9 cellular contexts compared by ENCODE assay signal in the genomic region with DNA sequence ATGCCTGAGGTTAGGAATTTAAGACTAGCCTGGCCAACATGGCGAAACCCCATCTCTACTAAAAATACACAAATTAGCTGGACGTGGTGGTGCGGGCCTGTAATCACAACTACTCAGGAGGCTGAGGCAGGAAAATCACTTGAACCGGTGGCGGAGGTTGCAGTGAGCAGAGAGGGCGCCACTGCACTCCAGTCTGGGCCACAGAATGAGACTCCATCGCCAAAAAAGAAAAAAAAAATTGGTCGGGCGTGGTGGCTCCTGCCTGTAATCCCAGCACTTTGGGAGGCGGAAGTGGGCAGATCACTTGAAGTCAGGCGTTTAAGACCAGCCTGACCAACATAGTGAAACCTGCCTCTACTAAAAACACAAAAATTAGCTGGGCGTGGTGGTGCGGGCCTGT. TPM values are rescaled to one million over a fixed set of nuclear protein-coding genes. Genes with fewer than 3 reads are reported as not detected.
A peak's percentile ranks its signal among the peaks of the same experiment; 100 is the strongest.
DNase-seq lines count a peak whose midpoint lies in the region; ATAC-seq, FAIRE-seq and TF ChIP-seq lines count a peak whose summit lies in the region.
"Not testable (repeated sequence)": the region's sequence is repeated elsewhere in the genome, so short reads cannot be mapped to it uniquely, and the experiment has no call there.
"Had no signal": no experiment of that assay in that cellular context is flagged by ENCODE, and none has a peak within 500 bp of the region (broad histone marks: within the 10 kb centered on the region; RNA-seq: fewer than 3 reads in every experiment).

No MANE protein-coding gene starts in this region.

- CTCF ChIA-PET in HEK293T (lab: Yijun Ruan, JAX); HepG2 (lab: Yijun Ruan, JAX; ENCODE audit: low intra/inter-chr PET ratio, low total read pairs): not testable (repeated sequence)
- CTCF ChIA-PET in activated CD4-positive, alpha-beta T cell treated with anti-CD3 and anti-CD28 coated beads for 36 hours (lab: Charles Lee), result interaction anchor here (0.7 to 1.7 kb wide), 2 partner anchors 168 to 169 kb away, joined by 3 to 7 read pairs; no protein-coding TSS in a partner anchor
- CTCF ChIA-PET in H1 (lab: Charles Lee; ENCODE audit: partially characterized antibody), result interaction anchor here (0.6 to 3.6 kb wide), 10 partner anchors 18 to 208 kb away, joined by 3 to 20 read pairs (median 3); a partner anchor contains a TSS

- not testable (repeated sequence) for ATAC-seq in activated CD4-positive, alpha-beta T cell treated with anti-CD3 and anti-CD28 coated beads for 36 hours; HepG2

- H3K9me3 Mint-ChIP-seq in activated CD4-positive, alpha-beta T cell treated with anti-CD3 and anti-CD28 coated beads for 36 hours (ENCODE audit: low read depth), result not testable (repeated sequence)

- not testable (repeated sequence) for TF ChIP-seq POLR2A in NB4 (IDR thresholded peaks at IDR 0.05; ENCODE audit: extremely low read depth, insufficient read length); H1 (IDR thresholded peaks at IDR 0.05; ENCODE audit: control extremely low read depth in 1 of 2, low read depth in 2 of 2, low read length in 2 of 2); HepG2 (IDR thresholded peaks at IDR 0.05; ENCODE audit: insufficient read depth in 1 of 2, low read depth in 2 of 2, low read length in 2 of 2)

- H4K8ac ChIP-seq in H1 (ENCODE audit: extremely low read depth, insufficient read depth, low read length), result not testable (repeated sequence)

- H3K9ac ChIP-seq in H1 (replicated peaks in 1 of 4; ENCODE audit: extremely low read depth in 1 of 4, low read depth in 3 of 4, low read length in 3 of 4); HepG2 (ENCODE audit: insufficient read depth, low read depth, low read length): not testable (repeated sequence)

- H2BK12ac ChIP-seq in H1 (ENCODE audit: low read depth, low read length), result not testable (repeated sequence)

- H3K4me1 ChIP-seq in H1 (replicated peaks in 1 of 4; ENCODE audit: control insufficient read depth in 3 of 4, insufficient read depth in 4 of 4, low read length in 3 of 4), result not testable (repeated sequence)
- peaks cover 26% of the 10 kb centered on the region for H3K4me1 ChIP-seq in HepG2 (ENCODE audit: insufficient read depth, low read length)

- TF ChIP-seq CTCF in NB4 (IDR thresholded peaks at IDR 0.05; ENCODE audit: low read depth, low read length) (peak; percentile 48), H1 (IDR thresholded peaks at IDR 0.05; ENCODE audit: control extremely low read depth in 1 of 3, insufficient read depth in 1 of 3, low read depth in 1 of 3, low read length in 3 of 3) (peak; percentile 13 to 34 (median 19); a peak in 3 of 4 replicates), HepG2 (CRISPR knock-in tag; IDR thresholded peaks at IDR 0.05) (0 out of 2 replicates have a peak, but pooled peaks have one; percentile 13)

- not testable (repeated sequence) for H4K91ac ChIP-seq in H1 (replicated peaks; ENCODE audit: insufficient read length, low read length)

- not testable (repeated sequence) for H3K36me3 Mint-ChIP-seq in activated CD4-positive, alpha-beta T cell treated with anti-CD3 and anti-CD28 coated beads for 36 hours (ENCODE audit: low read depth)

- not testable (repeated sequence) for H3K9me3 ChIP-seq in H1 (ENCODE audit: insufficient read depth in 2 of 2, low read depth in 1 of 2, low read length in 1 of 2); HepG2 (ENCODE audit: low read length)

- intact Hi-C loops in activated CD4-positive, alpha-beta T cell treated with anti-CD3 and anti-CD28 coated beads for 36 hours (cut with DNase I, micrococcal nuclease), result loop anchor here in 1 of 2 experiments (5.0 kb wide), 3 partner anchors 37 to 167 kb away; a partner anchor contains a TSS
- intact Hi-C loops in HepG2 (cut with micrococcal nuclease; ENCODE audit: unreplicated experiment), result loop anchor here (5.0 kb wide), 1 partner anchor 37 kb away; no protein-coding TSS in a partner anchor

- not testable (repeated sequence) for H3K79me2 ChIP-seq in H1 (ENCODE audit: control insufficient read depth in 1 of 2, insufficient read depth in 2 of 2, low read length in 2 of 2); HepG2 (ENCODE audit: insufficient read depth, low read length)

- H2BK15ac ChIP-seq in H1 (ENCODE audit: low read length), result not testable (repeated sequence)

- peak; percentile 62 for DNase-seq in ELF-1 (ENCODE audit: low read depth, low spot score)
- not testable (repeated sequence) for DNase-seq in HEK293T (ENCODE audit: extremely low spot score); H1 (ENCODE audit: low read depth in 1 of 2, low spot score in 2 of 2); HepG2 (ENCODE audit: low spot score)
- DNase-seq in NB4 (ENCODE audit: low read depth), result peak; percentile 53
- DNase-seq in activated CD4-positive, alpha-beta T cell treated with anti-CD3 and anti-CD28 coated beads for 36 hours, result peak; percentile 20

- not testable (repeated sequence) for H2BK20ac ChIP-seq in H1 (ENCODE audit: low read length)

- not testable (repeated sequence) for TF ChIP-seq EP300 in H1 (IDR thresholded peaks at IDR 0.05; ENCODE audit: borderline replicate concordance in 1 of 2, low read depth in 2 of 2, low read length in 2 of 2); HepG2 (IDR thresholded peaks at IDR 0.05; ENCODE audit: low read depth in 2 of 2, low read length in 2 of 2); HepG2 (CRISPR knock-in tag; IDR thresholded peaks at IDR 0.05; ENCODE audit: borderline replicate concordance)

- not testable (repeated sequence) for H3K23ac ChIP-seq in H1 (ENCODE audit: insufficient read length)

- H3K4ac ChIP-seq in H1 (replicated peaks; ENCODE audit: insufficient read length, low read depth, low read length), result not testable (repeated sequence)

- H3K27ac ChIP-seq in H1 (ENCODE audit: low read depth, low read length); HepG2 (ENCODE audit: extremely low read length, insufficient read depth, low read length): not testable (repeated sequence)

- H3K27me3 ChIP-seq in H1 (replicated peaks in 1 of 4; ENCODE audit: control insufficient read depth in 3 of 4, extremely low read depth in 1 of 4, insufficient read depth in 3 of 4, low read length in 3 of 4); HepG2 (ENCODE audit: control insufficient read depth in 1 of 2, insufficient read depth in 2 of 2, low read length in 2 of 2): not testable (repeated sequence)

- POLR2A ChIA-PET in HEK293T (lab: Yijun Ruan, JAX), result interaction anchor here (1.4 kb wide), 1 partner anchor 21 kb away, joined by 4 read pairs; a partner anchor contains a TSS
- POLR2A ChIA-PET in activated CD4-positive, alpha-beta T cell treated with anti-CD3 and anti-CD28 coated beads for 36 hours (lab: Charles Lee), result interaction anchor here (0.6 to 0.7 kb wide), 2 partner anchors 76 to 1926 kb away, joined by 5 to 8 read pairs; no protein-coding TSS in a partner anchor
- POLR2A ChIA-PET in H1 (lab: Charles Lee; ENCODE audit: partially characterized antibody), result interaction anchor here (0.6 to 2.3 kb wide), 6 partner anchors 12 to 172 kb away, joined by 3 to 8 read pairs (median 4); a partner anchor contains a TSS
- POLR2A ChIA-PET in HepG2 (lab: Yijun Ruan, JAX), result interaction anchor here (1.4 kb wide), 1 partner anchor 21 kb away, joined by 3 read pairs; a partner anchor contains a TSS

- H3K14ac ChIP-seq in H1 (ENCODE audit: insufficient read length), result not testable (repeated sequence)

- 88% methylated on average over 13 of the region's 13 CpGs; no CpG with 5 or more reads in 1 of the 2 experiments for WGBS in H1 (ENCODE audit: extremely low coverage in 1 of 2, insufficient coverage in 1 of 2, insufficient read length in 1 of 2, insufficient replicate concordance in 2 of 2, low coverage in 1 of 2, low lambda C conversion rate in 2 of 2, missing lambda C conversion rate in 1 of 2), 2 experiments
- WGBS in HepG2 (ENCODE audit: low lambda C conversion rate), result 72% methylated on average over 13 of the region's 13 CpGs

- not testable (repeated sequence) for H3K23me2 ChIP-seq in H1 (ENCODE audit: low read depth, low read length)

- H2BK120ac ChIP-seq in H1 (replicated peaks; ENCODE audit: low read depth, low read length), result not testable (repeated sequence)

- not testable (repeated sequence) for H3K56ac ChIP-seq in H1 (replicated peaks; ENCODE audit: insufficient read length, low read depth, low read length)

- H2AFZ ChIP-seq in H1 (ENCODE audit: low read length); HepG2 (ENCODE audit: low read length): not testable (repeated sequence)

- H3K36me3 ChIP-seq in H1 (ENCODE audit: control insufficient read depth in 2 of 4, insufficient read depth in 4 of 4, low read length in 3 of 4); HepG2 (replicated peaks in 1 of 2; ENCODE audit: control insufficient read depth in 1 of 2, insufficient read depth in 2 of 2, low read length in 2 of 2): not testable (repeated sequence)

- not testable (repeated sequence) for H3K4me2 ChIP-seq in H1 (ENCODE audit: insufficient read depth in 1 of 2, low read depth in 2 of 2, low read length in 2 of 2); HepG2 (ENCODE audit: low read depth, low read length)

- H3K4me1 Mint-ChIP-seq in activated CD4-positive, alpha-beta T cell treated with anti-CD3 and anti-CD28 coated beads for 36 hours, result not testable (repeated sequence)

- not testable (repeated sequence) for H3K4me3 ChIP-seq in NB4 (ENCODE audit: low read depth, low read length); H1 (ENCODE audit: extremely low read depth in 1 of 4, insufficient read depth in 2 of 4, low read depth in 3 of 4, low read length in 4 of 4); HepG2 (replicated peaks in 1 of 3; ENCODE audit: insufficient read depth in 1 of 3, low read depth in 2 of 3, low read length in 3 of 3)

- H3K27me3 Mint-ChIP-seq in activated CD4-positive, alpha-beta T cell treated with anti-CD3 and anti-CD28 coated beads for 36 hours, result not testable (repeated sequence)

- not testable (repeated sequence) for H2BK5ac ChIP-seq in H1 (ENCODE audit: low read depth, low read length)

- not testable (repeated sequence) for BruUV-seq in HepG2 (replicated peaks; lab: Mats Ljungman, UMichigan)

- not testable (repeated sequence) for H4K5ac ChIP-seq in H1 (ENCODE audit: insufficient read length, low read depth, low read length)

- H2AK5ac ChIP-seq in H1 (ENCODE audit: low read depth, low read length), result not testable (repeated sequence)

- not testable (repeated sequence) for H3K18ac ChIP-seq in H1 (ENCODE audit: extremely low read depth, low read length)

- not testable (repeated sequence) for H3K79me1 ChIP-seq in H1 (ENCODE audit: low read depth, low read length)

- H3K27ac Mint-ChIP-seq in activated CD4-positive, alpha-beta T cell treated with anti-CD3 and anti-CD28 coated beads for 36 hours, result not testable (repeated sequence)

- H3K4me3 Mint-ChIP-seq in activated CD4-positive, alpha-beta T cell treated with anti-CD3 and anti-CD28 coated beads for 36 hours, result not testable (repeated sequence)

- not testable (repeated sequence) for FAIRE-seq in H1 (lab: Jason Lieb, UNC); HepG2 (lab: Jason Lieb, UNC)

- in situ Hi-C loops in HepG2 (cut with HindIII; ENCODE audit: extremely low pct_ligation_motif_present, low pct_unique_long_range_greater_than_20kb), result loop anchor here (5.0 kb wide), 1 partner anchor 42 kb away; no protein-coding TSS in a partner anchor

- not testable (repeated sequence) for H4K20me1 ChIP-seq in H1 (replicated peaks in 1 of 2; ENCODE audit: control insufficient read depth in 1 of 2, insufficient read depth in 2 of 2, low read length in 2 of 2); HepG2 (ENCODE audit: insufficient read depth, low read length)

- TF ChIP-seq RAD21 in H1 (IDR thresholded peaks at IDR 0.05 in 1 of 2, conservative IDR thresholded peaks at IDR 0.05 in 1 of 2; ENCODE audit: low read depth in 2 of 2, low read length in 2 of 2), result peak in 1 of 2 experiments; percentile 9; a peak in 2 of 4 replicates
- TF ChIP-seq RAD21 in HepG2 (CRISPR knock-in tag; IDR thresholded peaks at IDR 0.05), result not testable (repeated sequence)

RNA-seq across cellular contexts. Expression of a gene that starts 2.4 kb away (rescaled TPM):
- total RNA-seq in activated CD4-positive, alpha-beta T cell treated with anti-CD3 and anti-CD28 coated beads for 36 hours, result 10 to 100 TPM in 1 of 2 experiments, 1 to 10 TPM in 1; 9.1 to 10.1 TPM
- total RNA-seq in H1 (2021; fragmentation: NEBNext Ultra II Directional; extraction: Animal tissue kit (Norgen Biotek cat#: 25700)), result 18.5 and 19.7 TPM in 2 replicates
- polyA plus RNA-seq in H1 (2011; rRNA removed) (46.2 and 49.2 TPM in 2 replicates), HepG2 (2011; rRNA removed) (13.0 and 17.0 TPM in 2 replicates)
- 29.6 TPM for polyA plus RNA-seq in H1 (2011; cell fraction: cytosol; rRNA removed)
- 45.3 TPM for polyA plus RNA-seq in H1 (2011; cell fraction: nucleus; rRNA removed)
- polyA plus RNA-seq in H1 (2012, experiment 1 of 2), result 15.8 to 27.5 TPM (median 23.1 TPM) in 4 replicates
- polyA plus RNA-seq in H1 (2012, experiment 2 of 2), result 24.2 TPM
- 20.2 TPM for polyA plus RNA-seq in H1 (2013, experiment 1 of 2)
- 22.7 TPM for polyA plus RNA-seq in H1 (2013, experiment 2 of 2)
- polyA minus RNA-seq in H1 (2011; rRNA and poly(A)+ RNA removed), result 9.8 and 10.3 TPM in 2 replicates
- polyA minus RNA-seq in H1 (2011; cell fraction: cytosol; rRNA and poly(A)+ RNA removed), result 17.5 TPM
- polyA minus RNA-seq in H1 (2011; cell fraction: nucleus; rRNA and poly(A)+ RNA removed), result 11.9 TPM
- total RNA-seq in HepG2 (2016; rRNA removed; fragmentation: Illumina TruSeq; extraction: Trizol), result 10.6 and 12.7 TPM in 2 replicates
- 59.6 and 64.1 TPM in 2 replicates for total RNA-seq in HepG2 (2016; cell fraction: cytosol; rRNA removed; fragmentation: Illumina TruSeq; extraction: Trizol; ENCODE audit: low read depth)
- total RNA-seq in HepG2 (2016; cell fraction: insoluble cytoplasmic fraction; rRNA removed; fragmentation: Illumina TruSeq; extraction: Trizol), result 8.2 and 12.9 TPM in 2 replicates
- 65.2 and 66.6 TPM in 2 replicates for total RNA-seq in HepG2 (2016; cell fraction: membrane; rRNA removed; fragmentation: Illumina TruSeq; extraction: Trizol)
- total RNA-seq in HepG2 (2016; cell fraction: nucleus; rRNA removed; fragmentation: Illumina TruSeq; extraction: Trizol), result 3.6 and 5.3 TPM in 2 replicates
- 21.1 and 28.3 TPM in 2 replicates for polyA plus RNA-seq in HepG2 (2011; cell fraction: cytosol; rRNA removed)
- 15.0 and 19.7 TPM in 2 replicates for polyA plus RNA-seq in HepG2 (2011; cell fraction: nucleus; rRNA removed)
- polyA plus RNA-seq in HepG2 (2012), result 6.7 and 12.0 TPM in 2 replicates
- 74.4 and 75.7 TPM in 2 replicates for polyA plus RNA-seq in HepG2 (2016; cell fraction: cytosol; fragmentation: Illumina TruSeq; extraction: Trizol; ENCODE audit: low read depth)
- 8.3 and 8.9 TPM in 2 replicates for polyA plus RNA-seq in HepG2 (2016; cell fraction: insoluble cytoplasmic fraction; fragmentation: Illumina TruSeq; extraction: Trizol; ENCODE audit: low read depth)
- polyA plus RNA-seq in HepG2 (2016; cell fraction: membrane; fragmentation: Illumina TruSeq; extraction: Trizol; ENCODE audit: low read depth), result 56.5 and 63.1 TPM in 2 replicates
- polyA plus RNA-seq in HepG2 (2016; cell fraction: nucleus; fragmentation: Illumina TruSeq; extraction: Trizol; ENCODE audit: insufficient read depth, low read depth), result 8.7 and 13.2 TPM in 2 replicates
- polyA minus RNA-seq in HepG2 (2011; rRNA and poly(A)+ RNA removed; ENCODE audit: low replicate concordance), result 5.3 and 38.3 TPM in 2 replicates
- 11.2 and 13.2 TPM in 2 replicates for polyA minus RNA-seq in HepG2 (2011; cell fraction: cytosol; rRNA and poly(A)+ RNA removed)
- 2.3 and 8.2 TPM in 2 replicates for polyA minus RNA-seq in HepG2 (2011; cell fraction: nucleus; rRNA and poly(A)+ RNA removed)

RNA-seq across cellular contexts. Expression of a gene that starts 20.6 kb away (rescaled TPM):
- total RNA-seq in activated CD4-positive, alpha-beta T cell treated with anti-CD3 and anti-CD28 coated beads for 36 hours, result 10 to 100 TPM; 74.3 to 93.4 TPM
- total RNA-seq in H1 (2021; fragmentation: NEBNext Ultra II Directional; extraction: Animal tissue kit (Norgen Biotek cat#: 25700)), result 85.8 and 90.2 TPM in 2 replicates
- 50.2 and 87.6 TPM in 2 replicates for polyA plus RNA-seq in H1 (2011; rRNA removed)
- polyA plus RNA-seq in H1 (2011; cell fraction: cytosol; rRNA removed), result 66.3 TPM
- polyA plus RNA-seq in H1 (2011; cell fraction: nucleus; rRNA removed), result 142 TPM
- 99.9 to 136 TPM (median 123 TPM) in 4 replicates for polyA plus RNA-seq in H1 (2012, experiment 1 of 2)
- 83.6 TPM for polyA plus RNA-seq in H1 (2012, experiment 2 of 2)
- 70.9 TPM for polyA plus RNA-seq in H1 (2013, experiment 1 of 2)
- polyA plus RNA-seq in H1 (2013, experiment 2 of 2), result 71.1 TPM
- 34.8 and 71.2 TPM in 2 replicates for polyA minus RNA-seq in H1 (2011; rRNA and poly(A)+ RNA removed)
- polyA minus RNA-seq in H1 (2011; cell fraction: cytosol; rRNA and poly(A)+ RNA removed), result 68.0 TPM
- polyA minus RNA-seq in H1 (2011; cell fraction: nucleus; rRNA and poly(A)+ RNA removed), result 56.6 TPM
- total RNA-seq in HepG2 (2016; rRNA removed; fragmentation: Illumina TruSeq; extraction: Trizol), result 6.0 and 11.5 TPM in 2 replicates
- total RNA-seq in HepG2 (2016; cell fraction: cytosol; rRNA removed; fragmentation: Illumina TruSeq; extraction: Trizol; ENCODE audit: low read depth), result 3.2 and 5.3 TPM in 2 replicates
- total RNA-seq in HepG2 (2016; cell fraction: insoluble cytoplasmic fraction; rRNA removed; fragmentation: Illumina TruSeq; extraction: Trizol), result 5.3 and 9.6 TPM in 2 replicates
- total RNA-seq in HepG2 (2016; cell fraction: membrane; rRNA removed; fragmentation: Illumina TruSeq; extraction: Trizol), result 5.5 and 8.1 TPM in 2 replicates
- 10.6 and 12.6 TPM in 2 replicates for total RNA-seq in HepG2 (2016; cell fraction: nucleus; rRNA removed; fragmentation: Illumina TruSeq; extraction: Trizol)
- polyA plus RNA-seq in HepG2 (2011; rRNA removed), result 28.4 and 39.6 TPM in 2 replicates
- polyA plus RNA-seq in HepG2 (2011; cell fraction: cytosol; rRNA removed), result 25.6 and 37.5 TPM in 2 replicates
- polyA plus RNA-seq in HepG2 (2011; cell fraction: nucleus; rRNA removed), result 145 and 155 TPM in 2 replicates
- polyA plus RNA-seq in HepG2 (2012), result 60.0 and 70.4 TPM in 2 replicates
- 12.4 and 13.3 TPM in 2 replicates for polyA plus RNA-seq in HepG2 (2016; cell fraction: cytosol; fragmentation: Illumina TruSeq; extraction: Trizol; ENCODE audit: low read depth)
- polyA plus RNA-seq in HepG2 (2016; cell fraction: insoluble cytoplasmic fraction; fragmentation: Illumina TruSeq; extraction: Trizol; ENCODE audit: low read depth), result 42.9 and 48.7 TPM in 2 replicates
- polyA plus RNA-seq in HepG2 (2016; cell fraction: membrane; fragmentation: Illumina TruSeq; extraction: Trizol; ENCODE audit: low read depth), result 18.3 and 20.3 TPM in 2 replicates
- polyA plus RNA-seq in HepG2 (2016; cell fraction: nucleus; fragmentation: Illumina TruSeq; extraction: Trizol; ENCODE audit: insufficient read depth, low read depth), result 54.5 and 58.9 TPM in 2 replicates
- polyA minus RNA-seq in HepG2 (2011; rRNA and poly(A)+ RNA removed; ENCODE audit: low replicate concordance), result 12.0 and 69.0 TPM in 2 replicates
- polyA minus RNA-seq in HepG2 (2011; cell fraction: cytosol; rRNA and poly(A)+ RNA removed), result 33.6 and 48.7 TPM in 2 replicates
- polyA minus RNA-seq in HepG2 (2011; cell fraction: nucleus; rRNA and poly(A)+ RNA removed), result 27.7 and 30.1 TPM in 2 replicates

RNA-seq across cellular contexts. Expression of a gene that starts 34.1 kb away (rescaled TPM):
- total RNA-seq in activated CD4-positive, alpha-beta T cell treated with anti-CD3 and anti-CD28 coated beads for 36 hours, result 100 to 1,000 TPM; 250 to 304 TPM
- 448 and 474 TPM in 2 replicates for total RNA-seq in H1 (2021; fragmentation: NEBNext Ultra II Directional; extraction: Animal tissue kit (Norgen Biotek cat#: 25700))
- polyA plus RNA-seq in H1 (2011; rRNA removed) (375 and 545 TPM in 2 replicates), HepG2 (2011; rRNA removed) (53.7 and 56.7 TPM in 2 replicates)
- 450 TPM for polyA plus RNA-seq in H1 (2011; cell fraction: cytosol; rRNA removed)
- 336 TPM for polyA plus RNA-seq in H1 (2011; cell fraction: nucleus; rRNA removed)
- 448 to 587 TPM (median 510 TPM) in 4 replicates for polyA plus RNA-seq in H1 (2012, experiment 1 of 2)
- 158 TPM for polyA plus RNA-seq in H1 (2012, experiment 2 of 2)
- 203 TPM for polyA plus RNA-seq in H1 (2013, experiment 1 of 2)
- 197 TPM for polyA plus RNA-seq in H1 (2013, experiment 2 of 2)
- polyA minus RNA-seq in H1 (2011; rRNA and poly(A)+ RNA removed), result 127 and 140 TPM in 2 replicates
- polyA minus RNA-seq in H1 (2011; cell fraction: cytosol; rRNA and poly(A)+ RNA removed), result 226 TPM
- 170 TPM for polyA minus RNA-seq in H1 (2011; cell fraction: nucleus; rRNA and poly(A)+ RNA removed)
- 102 and 144 TPM in 2 replicates for total RNA-seq in HepG2 (2016; rRNA removed; fragmentation: Illumina TruSeq; extraction: Trizol)
- 28.1 and 31.3 TPM in 2 replicates for total RNA-seq in HepG2 (2016; cell fraction: cytosol; rRNA removed; fragmentation: Illumina TruSeq; extraction: Trizol; ENCODE audit: low read depth)
- total RNA-seq in HepG2 (2016; cell fraction: insoluble cytoplasmic fraction; rRNA removed; fragmentation: Illumina TruSeq; extraction: Trizol), result 105 and 130 TPM in 2 replicates
- total RNA-seq in HepG2 (2016; cell fraction: membrane; rRNA removed; fragmentation: Illumina TruSeq; extraction: Trizol), result 29.6 and 34.4 TPM in 2 replicates
- total RNA-seq in HepG2 (2016; cell fraction: nucleus; rRNA removed; fragmentation: Illumina TruSeq; extraction: Trizol), result 79.0 and 100 TPM in 2 replicates
- 57.0 and 126 TPM in 2 replicates for polyA plus RNA-seq in HepG2 (2011; cell fraction: cytosol; rRNA removed)
- polyA plus RNA-seq in HepG2 (2011; cell fraction: nucleus; rRNA removed), result 114 and 125 TPM in 2 replicates
- polyA plus RNA-seq in HepG2 (2012), result 107 and 138 TPM in 2 replicates
- polyA plus RNA-seq in HepG2 (2016; cell fraction: cytosol; fragmentation: Illumina TruSeq; extraction: Trizol; ENCODE audit: low read depth), result 12.0 and 13.3 TPM in 2 replicates
- 244 and 309 TPM in 2 replicates for polyA plus RNA-seq in HepG2 (2016; cell fraction: insoluble cytoplasmic fraction; fragmentation: Illumina TruSeq; extraction: Trizol; ENCODE audit: low read depth)
- polyA plus RNA-seq in HepG2 (2016; cell fraction: membrane; fragmentation: Illumina TruSeq; extraction: Trizol; ENCODE audit: low read depth), result 17.6 and 27.0 TPM in 2 replicates
- 181 and 202 TPM in 2 replicates for polyA plus RNA-seq in HepG2 (2016; cell fraction: nucleus; fragmentation: Illumina TruSeq; extraction: Trizol; ENCODE audit: insufficient read depth, low read depth)
- polyA minus RNA-seq in HepG2 (2011; rRNA and poly(A)+ RNA removed; ENCODE audit: low replicate concordance), result 64.5 and 120 TPM in 2 replicates
- 53.3 and 60.8 TPM in 2 replicates for polyA minus RNA-seq in HepG2 (2011; cell fraction: cytosol; rRNA and poly(A)+ RNA removed)
- 85.2 and 90.0 TPM in 2 replicates for polyA minus RNA-seq in HepG2 (2011; cell fraction: nucleus; rRNA and poly(A)+ RNA removed)

RNA-seq across cellular contexts. Expression of a gene that starts 46.8 kb away (rescaled TPM):
- 1 to 10 TPM; 7.4 to 7.9 TPM for total RNA-seq in activated CD4-positive, alpha-beta T cell treated with anti-CD3 and anti-CD28 coated beads for 36 hours
- 1.8 and 2.3 TPM in 2 replicates for total RNA-seq in H1 (2021; fragmentation: NEBNext Ultra II Directional; extraction: Animal tissue kit (Norgen Biotek cat#: 25700))
- polyA plus RNA-seq in H1 (2011; rRNA removed) (5.1 and 6.5 TPM in 2 replicates), HepG2 (2011; rRNA removed) (21.7 and 39.9 TPM in 2 replicates)
- polyA plus RNA-seq in H1 (2011; cell fraction: cytosol; rRNA removed), result 3.7 TPM
- polyA plus RNA-seq in H1 (2011; cell fraction: nucleus; rRNA removed), result 6.2 TPM
- 2.0 to 4.6 TPM (median 3.8 TPM) in 4 replicates for polyA plus RNA-seq in H1 (2012, experiment 1 of 2)
- polyA plus RNA-seq in H1 (2012, experiment 2 of 2), result 3.5 TPM
- polyA plus RNA-seq in H1 (2013, experiment 1 of 2), result 2.8 TPM
- 2.3 TPM for polyA plus RNA-seq in H1 (2013, experiment 2 of 2)
- polyA minus RNA-seq in H1 (2011; rRNA and poly(A)+ RNA removed), result 0.69 and 1.4 TPM in 2 replicates
- 1.5 TPM for polyA minus RNA-seq in H1 (2011; cell fraction: cytosol; rRNA and poly(A)+ RNA removed)
- 6.7 TPM for polyA minus RNA-seq in H1 (2011; cell fraction: nucleus; rRNA and poly(A)+ RNA removed)
- 0.20 and 0.80 TPM in 2 replicates for total RNA-seq in HepG2 (2016; rRNA removed; fragmentation: Illumina TruSeq; extraction: Trizol)
- 0.10 and 0.35 TPM in 2 replicates for total RNA-seq in HepG2 (2016; cell fraction: cytosol; rRNA removed; fragmentation: Illumina TruSeq; extraction: Trizol; ENCODE audit: low read depth)
- total RNA-seq in HepG2 (2016; cell fraction: insoluble cytoplasmic fraction; rRNA removed; fragmentation: Illumina TruSeq; extraction: Trizol), result 0.27 and 0.80 TPM in 2 replicates
- 0.48 and 0.71 TPM in 2 replicates for total RNA-seq in HepG2 (2016; cell fraction: membrane; rRNA removed; fragmentation: Illumina TruSeq; extraction: Trizol)
- total RNA-seq in HepG2 (2016; cell fraction: nucleus; rRNA removed; fragmentation: Illumina TruSeq; extraction: Trizol), result 0.78 and 1.6 TPM in 2 replicates
- 24.1 and 25.1 TPM in 2 replicates for polyA plus RNA-seq in HepG2 (2011; cell fraction: cytosol; rRNA removed)
- 62.7 and 74.1 TPM in 2 replicates for polyA plus RNA-seq in HepG2 (2011; cell fraction: nucleus; rRNA removed)
- polyA plus RNA-seq in HepG2 (2012), result 15.1 and 16.8 TPM in 2 replicates
- 0.22 and 0.23 TPM in 2 replicates for polyA plus RNA-seq in HepG2 (2016; cell fraction: cytosol; fragmentation: Illumina TruSeq; extraction: Trizol; ENCODE audit: low read depth)
- polyA plus RNA-seq in HepG2 (2016; cell fraction: insoluble cytoplasmic fraction; fragmentation: Illumina TruSeq; extraction: Trizol; ENCODE audit: low read depth), result 0.29 and 0.58 TPM in 2 replicates
- 0.19 TPM in 2 replicates for polyA plus RNA-seq in HepG2 (2016; cell fraction: membrane; fragmentation: Illumina TruSeq; extraction: Trizol; ENCODE audit: low read depth)
- 2.5 and 3.1 TPM in 2 replicates for polyA plus RNA-seq in HepG2 (2016; cell fraction: nucleus; fragmentation: Illumina TruSeq; extraction: Trizol; ENCODE audit: insufficient read depth, low read depth)
- 0.14 and 19.3 TPM in 2 replicates for polyA minus RNA-seq in HepG2 (2011; rRNA and poly(A)+ RNA removed; ENCODE audit: low replicate concordance)
- 14.2 and 17.5 TPM in 2 replicates for polyA minus RNA-seq in HepG2 (2011; cell fraction: cytosol; rRNA and poly(A)+ RNA removed)
- polyA minus RNA-seq in HepG2 (2011; cell fraction: nucleus; rRNA and poly(A)+ RNA removed), result 14.4 and 18.8 TPM in 2 replicates
- total RNA-seq: CD4-positive, alpha-beta memory T cell; GM12878 had no signal
- polyA plus RNA-seq: CD14-positive monocyte; CD4-positive, alpha-beta memory T cell had no signal
